ENCODE assay signal across 1 cellular context in the genomic region with DNA sequence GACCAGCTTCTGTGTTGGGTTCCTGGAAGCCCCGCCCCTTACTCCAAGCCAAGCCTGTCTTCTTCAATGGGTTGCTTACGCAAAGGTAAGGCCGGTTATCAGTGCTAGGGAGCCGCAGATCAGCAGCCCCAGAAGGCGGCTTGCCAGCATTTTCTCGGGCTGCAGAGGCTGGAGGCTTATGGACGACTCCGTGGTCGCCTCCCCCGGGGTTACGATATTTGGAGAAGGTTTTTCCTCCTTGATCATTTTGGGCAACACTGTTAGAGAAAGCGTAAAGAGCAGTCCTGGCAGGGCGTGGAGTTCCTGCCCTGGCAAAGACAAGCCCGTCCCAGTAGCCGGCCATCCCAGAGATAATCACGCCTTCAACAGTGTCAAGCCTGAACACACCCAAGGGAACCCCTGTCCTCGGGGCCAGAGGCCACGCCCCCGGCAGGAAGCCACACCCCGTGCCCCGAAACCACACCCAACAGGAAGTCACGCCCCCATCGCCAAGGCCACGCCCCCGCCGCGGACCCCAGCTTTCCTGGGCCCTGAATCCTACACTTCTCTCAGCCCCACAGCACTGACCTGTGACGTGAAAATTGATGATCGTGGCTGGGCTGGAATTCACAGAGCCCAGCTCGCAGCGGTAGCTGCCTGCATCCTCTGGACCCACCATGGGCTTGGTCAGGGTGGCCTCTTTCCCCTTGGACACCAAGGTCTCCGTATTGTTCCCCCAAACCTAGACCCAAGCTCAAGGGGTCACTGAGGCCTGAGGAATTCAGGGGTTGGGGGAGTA.
A peak's percentile ranks its signal among the peaks of the same experiment; 100 is the strongest.
TF ChIP-seq lines count a peak whose summit lies in the region.

No MANE protein-coding gene starts in this region.

TF ChIP-seq in K562, 482 proteins besides CTCF, POLR2A, EP300 and RAD21 (continues in another document):
- TF ChIP-seq, protein P1, sequence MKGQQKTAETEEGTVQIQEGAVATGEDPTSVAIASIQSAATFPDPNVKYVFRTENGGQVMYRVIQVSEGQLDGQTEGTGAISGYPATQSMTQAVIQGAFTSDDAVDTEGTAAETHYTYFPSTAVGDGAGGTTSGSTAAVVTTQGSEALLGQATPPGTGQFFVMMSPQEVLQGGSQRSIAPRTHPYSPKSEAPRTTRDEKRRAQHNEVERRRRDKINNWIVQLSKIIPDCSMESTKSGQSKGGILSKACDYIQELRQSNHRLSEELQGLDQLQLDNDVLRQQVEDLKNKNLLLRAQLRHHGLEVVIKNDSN (CRISPR knock-in tag; IDR thresholded peaks at IDR 0.05) = peak; percentile 81
- TF ChIP-seq, protein P2, sequence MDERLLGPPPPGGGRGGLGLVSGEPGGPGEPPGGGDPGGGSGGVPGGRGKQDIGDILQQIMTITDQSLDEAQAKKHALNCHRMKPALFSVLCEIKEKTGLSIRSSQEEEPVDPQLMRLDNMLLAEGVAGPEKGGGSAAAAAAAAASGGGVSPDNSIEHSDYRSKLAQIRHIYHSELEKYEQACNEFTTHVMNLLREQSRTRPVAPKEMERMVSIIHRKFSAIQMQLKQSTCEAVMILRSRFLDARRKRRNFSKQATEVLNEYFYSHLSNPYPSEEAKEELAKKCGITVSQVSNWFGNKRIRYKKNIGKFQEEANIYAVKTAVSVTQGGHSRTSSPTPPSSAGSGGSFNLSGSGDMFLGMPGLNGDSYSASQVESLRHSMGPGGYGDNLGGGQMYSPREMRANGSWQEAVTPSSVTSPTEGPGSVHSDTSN (CRISPR knock-in tag; IDR thresholded peaks at IDR 0.05; ENCODE audit: low read depth) = no peak
- TF ChIP-seq, protein P2 (tag; conservative IDR thresholded peaks at IDR 0.05; ENCODE audit: low read depth) = no peak
- TF ChIP-seq HDAC2 (IDR thresholded peaks at IDR 0.05) (0 out of 2 replicates have a peak, but pooled peaks have one; percentile 45), NRF1 (conservative IDR thresholded peaks at IDR 0.05 in 1 of 2, IDR thresholded peaks at IDR 0.05 in 1 of 2) (peak; percentile 51 to 63), NCOR1 (IDR thresholded peaks at IDR 0.05) (no peak), CBFB (CRISPR knock-in tag; IDR thresholded peaks at IDR 0.05) (0 out of 2 replicates have a peak, but pooled peaks have one; percentile 39), L3MBTL2 (IDR thresholded peaks at IDR 0.05) (peak; percentile 68), ZSCAN32 (CRISPR knock-in tag; IDR thresholded peaks at IDR 0.05) (peak; percentile 11; the same call in 1 of the 2 replicates), TBL1XR1 (IDR thresholded peaks at IDR 0.05; ENCODE audit: low read length in 2 of 2) (0 out of 4 replicates have a peak, but pooled peaks of 1 of the 2 experiments have one; percentile 53), EGR1 (conservative IDR thresholded peaks at IDR 0.05) (peak; percentile 49), ZNF589 (CRISPR knock-in tag; IDR thresholded peaks at IDR 0.05; ENCODE audit: low read depth) (no peak), XRCC4 (IDR thresholded peaks at IDR 0.05; ENCODE audit: extremely low read depth, insufficient read depth, insufficient read length) (no peak), SOX6 (IDR thresholded peaks at IDR 0.05) (peak; percentile 38; the same call in 1 of the 2 replicates), MYC (IDR thresholded peaks at IDR 0.05; ENCODE audit: low read depth, low read length) (peak; percentile 52; the same call in 1 of the 2 replicates), MYC (CRISPR knock-in tag; IDR thresholded peaks at IDR 0.05; ENCODE audit: borderline replicate concordance, low read depth) (no peak), MEIS2 (IDR thresholded peaks at IDR 0.05; ENCODE audit: partially characterized antibody) (peak; percentile 32), STAT5B (CRISPR knock-in tag; IDR thresholded peaks at IDR 0.05) (no peak), CBX2 (IDR thresholded peaks at IDR 0.05; ENCODE audit: insufficient read depth, low read length, poor library complexity, severe bottlenecking) (no peak), HDAC1 (IDR thresholded peaks at IDR 0.05) (peak in 1 of 2 experiments; percentile 13; a peak in 1 of 4 replicates), CEBPG (CRISPR knock-in tag; IDR thresholded peaks at IDR 0.05) (no peak), CEBPG (tag; conservative IDR thresholded peaks at IDR 0.05 in 1 of 2, IDR thresholded peaks at IDR 0.05 in 1 of 2) (0 out of 4 replicates have a peak, but pooled peaks of 1 of the 2 experiments have one; percentile 26), CAMTA2 (CRISPR knock-in tag; conservative IDR thresholded peaks at IDR 0.05) (0 out of 2 replicates have a peak, but pooled peaks have one; percentile 75), ZEB2 (IDR thresholded peaks at IDR 0.05) (0 out of 2 replicates have a peak, but pooled peaks have one; percentile 44), RCOR1 (IDR thresholded peaks at IDR 0.05; ENCODE audit: borderline replicate concordance in 1 of 2, low read depth in 2 of 2, low read length in 2 of 2) (0 out of 4 replicates have a peak, but pooled peaks of 1 of the 2 experiments have one; percentile 10), MED1 (CRISPR knock-in tag; IDR thresholded peaks at IDR 0.05; ENCODE audit: borderline replicate concordance) (no peak), CXXC5 (CRISPR knock-in tag; IDR thresholded peaks at IDR 0.05) (peak; percentile 74), YY1 (IDR thresholded peaks at IDR 0.05; ENCODE audit: borderline replicate concordance in 1 of 3, control insufficient read depth in 1 of 3, extremely low read depth in 1 of 3, insufficient read depth in 3 of 3, insufficient read length in 1 of 3, insufficient replicate concordance in 2 of 3, low read depth in 1 of 3, low read length in 2 of 3) (peak in 2 of 3 experiments; percentile 15 to 33)
- TF ChIP-seq, protein P3, sequence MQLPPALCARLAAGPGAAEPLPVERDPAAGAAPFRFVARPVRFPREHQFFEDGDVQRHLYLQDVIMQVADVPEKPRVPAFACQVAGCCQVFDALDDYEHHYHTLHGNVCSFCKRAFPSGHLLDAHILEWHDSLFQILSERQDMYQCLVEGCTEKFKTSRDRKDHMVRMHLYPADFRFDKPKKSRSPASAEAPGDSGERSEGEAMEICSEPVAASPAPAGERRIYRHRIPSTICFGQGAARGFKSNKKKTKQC (CRISPR knock-in tag; IDR thresholded peaks at IDR 0.05) = peak; percentile 65
- TF ChIP-seq, protein P4, sequence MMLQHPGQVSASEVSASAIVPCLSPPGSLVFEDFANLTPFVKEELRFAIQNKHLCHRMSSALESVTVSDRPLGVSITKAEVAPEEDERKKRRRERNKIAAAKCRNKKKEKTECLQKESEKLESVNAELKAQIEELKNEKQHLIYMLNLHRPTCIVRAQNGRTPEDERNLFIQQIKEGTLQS (IDR thresholded peaks at IDR 0.05) = 0 out of 2 replicates have a peak, but pooled peaks have one; percentile 4
- TF ChIP-seq, protein P4 (CRISPR knock-in tag; conservative IDR thresholded peaks at IDR 0.05) = no peak
- TF ChIP-seq, protein P5, sequence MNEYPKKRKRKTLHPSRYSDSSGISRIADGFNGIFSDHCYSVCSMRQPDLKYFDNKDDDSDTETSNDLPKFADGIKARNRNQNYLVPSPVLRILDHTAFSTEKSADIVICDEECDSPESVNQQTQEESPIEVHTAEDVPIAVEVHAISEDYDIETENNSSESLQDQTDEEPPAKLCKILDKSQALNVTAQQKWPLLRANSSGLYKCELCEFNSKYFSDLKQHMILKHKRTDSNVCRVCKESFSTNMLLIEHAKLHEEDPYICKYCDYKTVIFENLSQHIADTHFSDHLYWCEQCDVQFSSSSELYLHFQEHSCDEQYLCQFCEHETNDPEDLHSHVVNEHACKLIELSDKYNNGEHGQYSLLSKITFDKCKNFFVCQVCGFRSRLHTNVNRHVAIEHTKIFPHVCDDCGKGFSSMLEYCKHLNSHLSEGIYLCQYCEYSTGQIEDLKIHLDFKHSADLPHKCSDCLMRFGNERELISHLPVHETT (CRISPR knock-in tag; conservative IDR thresholded peaks at IDR 0.05 in 1 of 2, IDR thresholded peaks at IDR 0.05 in 1 of 2) = 0 out of 4 replicates have a peak, but pooled peaks of 1 of the 2 experiments have one; percentile 38
- TF ChIP-seq, protein P6, sequence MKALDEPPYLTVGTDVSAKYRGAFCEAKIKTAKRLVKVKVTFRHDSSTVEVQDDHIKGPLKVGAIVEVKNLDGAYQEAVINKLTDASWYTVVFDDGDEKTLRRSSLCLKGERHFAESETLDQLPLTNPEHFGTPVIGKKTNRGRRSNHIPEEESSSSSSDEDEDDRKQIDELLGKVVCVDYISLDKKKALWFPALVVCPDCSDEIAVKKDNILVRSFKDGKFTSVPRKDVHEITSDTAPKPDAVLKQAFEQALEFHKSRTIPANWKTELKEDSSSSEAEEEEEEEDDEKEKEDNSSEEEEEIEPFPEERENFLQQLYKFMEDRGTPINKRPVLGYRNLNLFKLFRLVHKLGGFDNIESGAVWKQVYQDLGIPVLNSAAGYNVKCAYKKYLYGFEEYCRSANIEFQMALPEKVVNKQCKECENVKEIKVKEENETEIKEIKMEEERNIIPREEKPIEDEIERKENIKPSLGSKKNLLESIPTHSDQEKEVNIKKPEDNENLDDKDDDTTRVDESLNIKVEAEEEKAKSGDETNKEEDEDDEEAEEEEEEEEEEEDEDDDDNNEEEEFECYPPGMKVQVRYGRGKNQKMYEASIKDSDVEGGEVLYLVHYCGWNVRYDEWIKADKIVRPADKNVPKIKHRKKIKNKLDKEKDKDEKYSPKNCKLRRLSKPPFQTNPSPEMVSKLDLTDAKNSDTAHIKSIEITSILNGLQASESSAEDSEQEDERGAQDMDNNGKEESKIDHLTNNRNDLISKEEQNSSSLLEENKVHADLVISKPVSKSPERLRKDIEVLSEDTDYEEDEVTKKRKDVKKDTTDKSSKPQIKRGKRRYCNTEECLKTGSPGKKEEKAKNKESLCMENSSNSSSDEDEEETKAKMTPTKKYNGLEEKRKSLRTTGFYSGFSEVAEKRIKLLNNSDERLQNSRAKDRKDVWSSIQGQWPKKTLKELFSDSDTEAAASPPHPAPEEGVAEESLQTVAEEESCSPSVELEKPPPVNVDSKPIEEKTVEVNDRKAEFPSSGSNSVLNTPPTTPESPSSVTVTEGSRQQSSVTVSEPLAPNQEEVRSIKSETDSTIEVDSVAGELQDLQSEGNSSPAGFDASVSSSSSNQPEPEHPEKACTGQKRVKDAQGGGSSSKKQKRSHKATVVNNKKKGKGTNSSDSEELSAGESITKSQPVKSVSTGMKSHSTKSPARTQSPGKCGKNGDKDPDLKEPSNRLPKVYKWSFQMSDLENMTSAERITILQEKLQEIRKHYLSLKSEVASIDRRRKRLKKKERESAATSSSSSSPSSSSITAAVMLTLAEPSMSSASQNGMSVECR (CRISPR knock-in tag; IDR thresholded peaks at IDR 0.05) = 0 out of 2 replicates have a peak, but pooled peaks have one; percentile 39
- TF ChIP-seq, protein P7, sequence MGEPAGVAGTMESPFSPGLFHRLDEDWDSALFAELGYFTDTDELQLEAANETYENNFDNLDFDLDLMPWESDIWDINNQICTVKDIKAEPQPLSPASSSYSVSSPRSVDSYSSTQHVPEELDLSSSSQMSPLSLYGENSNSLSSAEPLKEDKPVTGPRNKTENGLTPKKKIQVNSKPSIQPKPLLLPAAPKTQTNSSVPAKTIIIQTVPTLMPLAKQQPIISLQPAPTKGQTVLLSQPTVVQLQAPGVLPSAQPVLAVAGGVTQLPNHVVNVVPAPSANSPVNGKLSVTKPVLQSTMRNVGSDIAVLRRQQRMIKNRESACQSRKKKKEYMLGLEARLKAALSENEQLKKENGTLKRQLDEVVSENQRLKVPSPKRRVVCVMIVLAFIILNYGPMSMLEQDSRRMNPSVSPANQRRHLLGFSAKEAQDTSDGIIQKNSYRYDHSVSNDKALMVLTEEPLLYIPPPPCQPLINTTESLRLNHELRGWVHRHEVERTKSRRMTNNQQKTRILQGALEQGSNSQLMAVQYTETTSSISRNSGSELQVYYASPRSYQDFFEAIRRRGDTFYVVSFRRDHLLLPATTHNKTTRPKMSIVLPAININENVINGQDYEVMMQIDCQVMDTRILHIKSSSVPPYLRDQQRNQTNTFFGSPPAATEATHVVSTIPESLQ (CRISPR knock-in tag; IDR thresholded peaks at IDR 0.05) = 0 out of 2 replicates have a peak, but pooled peaks have one; percentile 59
- TF ChIP-seq, protein P8, sequence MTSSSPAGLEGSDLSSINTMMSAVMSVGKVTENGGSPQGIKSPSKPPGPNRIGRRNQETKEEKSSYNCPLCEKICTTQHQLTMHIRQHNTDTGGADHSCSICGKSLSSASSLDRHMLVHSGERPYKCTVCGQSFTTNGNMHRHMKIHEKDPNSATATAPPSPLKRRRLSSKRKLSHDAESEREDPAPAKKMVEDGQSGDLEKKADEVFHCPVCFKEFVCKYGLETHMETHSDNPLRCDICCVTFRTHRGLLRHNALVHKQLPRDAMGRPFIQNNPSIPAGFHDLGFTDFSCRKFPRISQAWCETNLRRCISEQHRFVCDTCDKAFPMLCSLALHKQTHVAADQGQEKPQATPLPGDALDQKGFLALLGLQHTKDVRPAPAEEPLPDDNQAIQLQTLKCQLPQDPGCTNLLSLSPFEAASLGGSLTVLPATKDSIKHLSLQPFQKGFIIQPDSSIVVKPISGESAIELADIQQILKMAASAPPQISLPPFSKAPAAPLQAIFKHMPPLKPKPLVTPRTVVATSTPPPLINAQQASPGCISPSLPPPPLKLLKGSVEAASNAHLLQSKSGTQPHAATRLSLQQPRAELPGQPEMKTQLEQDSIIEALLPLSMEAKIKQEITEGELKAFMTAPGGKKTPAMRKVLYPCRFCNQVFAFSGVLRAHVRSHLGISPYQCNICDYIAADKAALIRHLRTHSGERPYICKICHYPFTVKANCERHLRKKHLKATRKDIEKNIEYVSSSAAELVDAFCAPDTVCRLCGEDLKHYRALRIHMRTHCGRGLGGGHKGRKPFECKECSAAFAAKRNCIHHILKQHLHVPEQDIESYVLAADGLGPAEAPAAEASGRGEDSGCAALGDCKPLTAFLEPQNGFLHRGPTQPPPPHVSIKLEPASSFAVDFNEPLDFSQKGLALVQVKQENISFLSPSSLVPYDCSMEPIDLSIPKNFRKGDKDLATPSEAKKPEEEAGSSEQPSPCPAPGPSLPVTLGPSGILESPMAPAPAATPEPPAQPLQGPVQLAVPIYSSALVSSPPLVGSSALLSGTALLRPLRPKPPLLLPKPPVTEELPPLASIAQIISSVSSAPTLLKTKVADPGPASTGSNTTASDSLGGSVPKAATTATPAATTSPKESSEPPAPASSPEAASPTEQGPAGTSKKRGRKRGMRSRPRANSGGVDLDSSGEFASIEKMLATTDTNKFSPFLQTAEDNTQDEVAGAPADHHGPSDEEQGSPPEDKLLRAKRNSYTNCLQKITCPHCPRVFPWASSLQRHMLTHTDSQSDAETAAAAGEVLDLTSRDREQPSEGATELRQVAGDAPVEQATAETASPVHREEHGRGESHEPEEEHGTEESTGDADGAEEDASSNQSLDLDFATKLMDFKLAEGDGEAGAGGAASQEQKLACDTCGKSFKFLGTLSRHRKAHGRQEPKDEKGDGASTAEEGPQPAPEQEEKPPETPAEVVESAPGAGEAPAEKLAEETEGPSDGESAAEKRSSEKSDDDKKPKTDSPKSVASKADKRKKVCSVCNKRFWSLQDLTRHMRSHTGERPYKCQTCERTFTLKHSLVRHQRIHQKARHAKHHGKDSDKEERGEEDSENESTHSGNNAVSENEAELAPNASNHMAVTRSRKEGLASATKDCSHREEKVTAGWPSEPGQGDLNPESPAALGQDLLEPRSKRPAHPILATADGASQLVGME (CRISPR knock-in tag; IDR thresholded peaks at IDR 0.05) = no peak
